In the genomic region with DNA sequence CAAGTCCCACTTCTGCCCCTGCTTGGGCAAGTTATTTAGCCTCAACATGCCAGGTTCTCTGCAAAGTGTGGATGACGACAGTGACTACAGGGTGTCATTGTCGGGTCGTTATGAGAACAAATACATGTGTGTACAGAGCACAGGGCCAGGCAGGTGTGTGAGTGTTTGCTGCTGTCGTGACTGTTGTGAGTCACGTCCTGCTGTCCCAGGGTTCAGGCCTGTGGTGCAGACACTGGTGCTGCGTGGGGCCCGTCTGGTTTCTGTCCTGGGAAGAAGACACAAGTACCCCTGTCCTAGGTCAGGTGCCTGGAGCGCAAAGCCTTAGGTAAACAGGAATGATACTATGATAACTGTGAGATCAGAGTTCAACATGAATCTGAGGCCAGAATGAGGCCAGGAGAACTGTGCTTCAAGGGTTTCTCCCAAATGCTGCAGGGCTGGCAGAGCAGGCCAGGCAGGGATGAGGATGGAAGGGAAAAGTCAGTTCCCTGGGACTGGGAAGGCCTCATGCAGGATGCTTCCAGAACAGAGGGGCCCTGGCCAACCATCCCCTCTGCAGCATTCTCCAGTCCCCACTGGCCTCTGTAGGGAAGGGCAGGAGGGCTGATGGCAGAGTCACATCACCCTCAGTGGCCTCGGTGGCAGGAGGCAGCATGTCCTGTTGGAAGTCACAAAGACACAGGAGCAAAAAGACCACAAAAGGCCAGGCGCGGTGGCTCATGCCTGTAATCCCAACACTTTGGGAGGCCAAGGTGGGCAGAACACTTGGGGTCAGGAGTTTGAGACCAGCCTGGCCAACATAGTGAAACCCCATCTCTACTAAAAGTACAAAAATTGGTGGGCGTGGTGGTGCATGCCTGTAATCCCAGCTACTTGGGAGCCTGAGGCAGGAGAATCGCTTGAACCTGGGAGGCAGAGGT, we compare ENCODE assay signal across 1 cellular context.
TF ChIP-seq lines count a peak whose summit lies in the region.

No MANE protein-coding gene starts in this region.

TF ChIP-seq in HepG2, 621 proteins besides CTCF, POLR2A, EP300 and RAD21 (continued from another document and continues in another):
- TF ChIP-seq, protein P1, sequence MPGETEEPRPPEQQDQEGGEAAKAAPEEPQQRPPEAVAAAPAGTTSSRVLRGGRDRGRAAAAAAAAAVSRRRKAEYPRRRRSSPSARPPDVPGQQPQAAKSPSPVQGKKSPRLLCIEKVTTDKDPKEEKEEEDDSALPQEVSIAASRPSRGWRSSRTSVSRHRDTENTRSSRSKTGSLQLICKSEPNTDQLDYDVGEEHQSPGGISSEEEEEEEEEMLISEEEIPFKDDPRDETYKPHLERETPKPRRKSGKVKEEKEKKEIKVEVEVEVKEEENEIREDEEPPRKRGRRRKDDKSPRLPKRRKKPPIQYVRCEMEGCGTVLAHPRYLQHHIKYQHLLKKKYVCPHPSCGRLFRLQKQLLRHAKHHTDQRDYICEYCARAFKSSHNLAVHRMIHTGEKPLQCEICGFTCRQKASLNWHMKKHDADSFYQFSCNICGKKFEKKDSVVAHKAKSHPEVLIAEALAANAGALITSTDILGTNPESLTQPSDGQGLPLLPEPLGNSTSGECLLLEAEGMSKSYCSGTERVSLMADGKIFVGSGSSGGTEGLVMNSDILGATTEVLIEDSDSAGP (CRISPR knock-in tag; IDR thresholded peaks at IDR 0.05; ENCODE audit: borderline replicate concordance): peak; percentile 61; the same call in 1 of the 2 replicates
- TF ChIP-seq, protein P2, sequence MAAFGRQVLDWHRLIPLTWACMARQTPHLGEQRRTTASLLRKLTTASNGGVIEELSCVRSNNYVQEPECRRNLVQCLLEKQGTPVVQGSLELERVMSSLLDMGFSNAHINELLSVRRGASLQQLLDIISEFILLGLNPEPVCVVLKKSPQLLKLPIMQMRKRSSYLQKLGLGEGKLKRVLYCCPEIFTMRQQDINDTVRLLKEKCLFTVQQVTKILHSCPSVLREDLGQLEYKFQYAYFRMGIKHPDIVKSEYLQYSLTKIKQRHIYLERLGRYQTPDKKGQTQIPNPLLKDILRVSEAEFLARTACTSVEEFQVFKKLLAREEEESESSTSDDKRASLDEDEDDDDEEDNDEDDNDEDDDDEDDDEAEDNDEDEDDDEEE (CRISPR knock-in tag; IDR thresholded peaks at IDR 0.05): 0 out of 2 replicates have a peak, but pooled peaks have one; percentile 46
- TF ChIP-seq XBP1 (CRISPR knock-in tag; IDR thresholded peaks at IDR 0.05) (no peak), FOXK2 (IDR thresholded peaks at IDR 0.05) (peak; percentile 75; the same call in 1 of the 2 replicates), AKAP8 (CRISPR knock-in tag; IDR thresholded peaks at IDR 0.05) (0 out of 2 replicates have a peak, but pooled peaks have one; percentile 76), TGIF2 (CRISPR knock-in tag; IDR thresholded peaks at IDR 0.05) (peak; percentile 32; the same call in 1 of the 2 replicates), NPAS2 (CRISPR knock-in tag; IDR thresholded peaks at IDR 0.05; ENCODE audit: borderline replicate concordance) (no peak), ZNF335 (CRISPR knock-in tag; IDR thresholded peaks at IDR 0.05) (0 out of 2 replicates have a peak, but pooled peaks have one; percentile 32), ZFP90 (CRISPR knock-in tag; IDR thresholded peaks at IDR 0.05; ENCODE audit: borderline replicate concordance) (0 out of 2 replicates have a peak, but pooled peaks have one; percentile 59), HMGA1 (CRISPR knock-in tag; conservative IDR thresholded peaks at IDR 0.05) (no peak), ZEB1 (IDR thresholded peaks at IDR 0.05; ENCODE audit: insufficient replicate concordance, low read depth) (peak; percentile 44), ZNF792 (CRISPR knock-in tag; IDR thresholded peaks at IDR 0.05) (peak; percentile 82; the same call in 1 of the 2 replicates), ZFP1 (CRISPR knock-in tag; IDR thresholded peaks at IDR 0.05) (peak; percentile 58; the same call in 1 of the 2 replicates), HOXA7 (CRISPR knock-in tag; IDR thresholded peaks at IDR 0.05) (no peak), CREM (IDR thresholded peaks at IDR 0.05) (peak; percentile 65; the same call in 1 of the 2 replicates), CREM (CRISPR knock-in tag; IDR thresholded peaks at IDR 0.05) (no peak), SMARCE1 (IDR thresholded peaks at IDR 0.05; ENCODE audit: borderline replicate concordance) (no peak), SOX6 (IDR thresholded peaks at IDR 0.05) (no peak), SOX6 (CRISPR knock-in tag; IDR thresholded peaks at IDR 0.05) (peak; percentile 88), NRL (CRISPR knock-in tag; IDR thresholded peaks at IDR 0.05; ENCODE audit: borderline replicate concordance) (peak; percentile 74; the same call in 1 of the 2 replicates), NR2F2 (IDR thresholded peaks at IDR 0.05; ENCODE audit: borderline replicate concordance, low read depth) (peak; percentile 77; the same call in 1 of the 2 replicates), ZNF101 (CRISPR knock-in tag; IDR thresholded peaks at IDR 0.05; ENCODE audit: borderline replicate concordance, low read depth) (no peak), ZNF776 (CRISPR knock-in tag; IDR thresholded peaks at IDR 0.05) (no peak), BORCS8-MEF2B (CRISPR knock-in tag; IDR thresholded peaks at IDR 0.05) (peak; percentile 75), NCOA5 (CRISPR knock-in tag; IDR thresholded peaks at IDR 0.05) (no peak)
- TF ChIP-seq, protein P3, sequence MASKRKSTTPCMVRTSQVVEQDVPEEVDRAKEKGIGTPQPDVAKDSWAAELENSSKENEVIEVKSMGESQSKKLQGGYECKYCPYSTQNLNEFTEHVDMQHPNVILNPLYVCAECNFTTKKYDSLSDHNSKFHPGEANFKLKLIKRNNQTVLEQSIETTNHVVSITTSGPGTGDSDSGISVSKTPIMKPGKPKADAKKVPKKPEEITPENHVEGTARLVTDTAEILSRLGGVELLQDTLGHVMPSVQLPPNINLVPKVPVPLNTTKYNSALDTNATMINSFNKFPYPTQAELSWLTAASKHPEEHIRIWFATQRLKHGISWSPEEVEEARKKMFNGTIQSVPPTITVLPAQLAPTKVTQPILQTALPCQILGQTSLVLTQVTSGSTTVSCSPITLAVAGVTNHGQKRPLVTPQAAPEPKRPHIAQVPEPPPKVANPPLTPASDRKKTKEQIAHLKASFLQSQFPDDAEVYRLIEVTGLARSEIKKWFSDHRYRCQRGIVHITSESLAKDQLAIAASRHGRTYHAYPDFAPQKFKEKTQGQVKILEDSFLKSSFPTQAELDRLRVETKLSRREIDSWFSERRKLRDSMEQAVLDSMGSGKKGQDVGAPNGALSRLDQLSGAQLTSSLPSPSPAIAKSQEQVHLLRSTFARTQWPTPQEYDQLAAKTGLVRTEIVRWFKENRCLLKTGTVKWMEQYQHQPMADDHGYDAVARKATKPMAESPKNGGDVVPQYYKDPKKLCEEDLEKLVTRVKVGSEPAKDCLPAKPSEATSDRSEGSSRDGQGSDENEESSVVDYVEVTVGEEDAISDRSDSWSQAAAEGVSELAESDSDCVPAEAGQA (IDR thresholded peaks at IDR 0.05; ENCODE audit: low read depth): peak; percentile 63; the same call in 1 of the 2 replicates
- TF ChIP-seq, protein P3 (CRISPR knock-in tag; IDR thresholded peaks at IDR 0.05; ENCODE audit: borderline replicate concordance): no peak
- TF ChIP-seq, protein P4, sequence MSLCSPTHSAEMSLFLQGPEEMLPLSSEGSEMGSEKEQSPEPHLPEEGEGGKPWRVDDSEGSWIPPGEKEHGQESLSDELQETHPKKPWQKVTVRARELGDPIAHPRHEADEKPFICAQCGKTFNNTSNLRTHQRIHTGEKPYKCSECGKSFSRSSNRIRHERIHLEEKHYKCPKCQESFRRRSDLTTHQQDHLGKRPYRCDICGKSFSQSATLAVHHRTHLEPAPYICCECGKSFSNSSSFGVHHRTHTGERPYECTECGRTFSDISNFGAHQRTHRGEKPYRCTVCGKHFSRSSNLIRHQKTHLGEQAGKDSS (CRISPR knock-in tag; IDR thresholded peaks at IDR 0.05; ENCODE audit: borderline replicate concordance, low read depth): peak; percentile 98
- TF ChIP-seq, protein P5, sequence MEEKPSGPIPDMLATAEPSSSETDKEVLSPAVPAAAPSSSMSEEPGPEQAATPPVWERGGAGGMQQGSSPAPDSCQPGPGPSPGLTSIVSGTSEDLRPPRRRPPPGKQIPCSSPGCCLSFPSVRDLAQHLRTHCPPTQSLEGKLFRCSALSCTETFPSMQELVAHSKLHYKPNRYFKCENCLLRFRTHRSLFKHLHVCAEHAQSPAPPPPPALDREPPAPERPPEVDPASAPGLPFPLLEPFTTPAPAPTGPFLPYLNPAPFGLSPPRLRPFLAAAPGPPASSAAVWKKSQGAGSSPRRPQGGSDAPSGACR (CRISPR knock-in tag; IDR thresholded peaks at IDR 0.05): 0 out of 2 replicates have a peak, but pooled peaks have one; percentile 25
- TF ChIP-seq, protein P6, sequence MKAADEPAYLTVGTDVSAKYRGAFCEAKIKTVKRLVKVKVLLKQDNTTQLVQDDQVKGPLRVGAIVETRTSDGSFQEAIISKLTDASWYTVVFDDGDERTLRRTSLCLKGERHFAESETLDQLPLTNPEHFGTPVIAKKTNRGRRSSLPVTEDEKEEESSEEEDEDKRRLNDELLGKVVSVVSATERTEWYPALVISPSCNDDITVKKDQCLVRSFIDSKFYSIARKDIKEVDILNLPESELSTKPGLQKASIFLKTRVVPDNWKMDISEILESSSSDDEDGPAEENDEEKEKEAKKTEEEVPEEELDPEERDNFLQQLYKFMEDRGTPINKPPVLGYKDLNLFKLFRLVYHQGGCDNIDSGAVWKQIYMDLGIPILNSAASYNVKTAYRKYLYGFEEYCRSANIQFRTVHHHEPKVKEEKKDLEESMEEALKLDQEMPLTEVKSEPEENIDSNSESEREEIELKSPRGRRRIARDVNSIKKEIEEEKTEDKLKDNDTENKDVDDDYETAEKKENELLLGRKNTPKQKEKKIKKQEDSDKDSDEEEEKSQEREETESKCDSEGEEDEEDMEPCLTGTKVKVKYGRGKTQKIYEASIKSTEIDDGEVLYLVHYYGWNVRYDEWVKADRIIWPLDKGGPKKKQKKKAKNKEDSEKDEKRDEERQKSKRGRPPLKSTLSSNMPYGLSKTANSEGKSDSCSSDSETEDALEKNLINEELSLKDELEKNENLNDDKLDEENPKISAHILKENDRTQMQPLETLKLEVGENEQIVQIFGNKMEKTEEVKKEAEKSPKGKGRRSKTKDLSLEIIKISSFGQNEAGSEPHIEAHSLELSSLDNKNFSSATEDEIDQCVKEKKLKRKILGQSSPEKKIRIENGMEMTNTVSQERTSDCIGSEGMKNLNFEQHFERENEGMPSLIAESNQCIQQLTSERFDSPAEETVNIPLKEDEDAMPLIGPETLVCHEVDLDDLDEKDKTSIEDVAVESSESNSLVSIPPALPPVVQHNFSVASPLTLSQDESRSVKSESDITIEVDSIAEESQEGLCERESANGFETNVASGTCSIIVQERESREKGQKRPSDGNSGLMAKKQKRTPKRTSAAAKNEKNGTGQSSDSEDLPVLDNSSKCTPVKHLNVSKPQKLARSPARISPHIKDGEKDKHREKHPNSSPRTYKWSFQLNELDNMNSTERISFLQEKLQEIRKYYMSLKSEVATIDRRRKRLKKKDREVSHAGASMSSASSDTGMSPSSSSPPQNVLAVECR (CRISPR knock-in tag; IDR thresholded peaks at IDR 0.05; ENCODE audit: borderline replicate concordance): peak; percentile 57; the same call in 1 of the 2 replicates
- TF ChIP-seq, protein P7, sequence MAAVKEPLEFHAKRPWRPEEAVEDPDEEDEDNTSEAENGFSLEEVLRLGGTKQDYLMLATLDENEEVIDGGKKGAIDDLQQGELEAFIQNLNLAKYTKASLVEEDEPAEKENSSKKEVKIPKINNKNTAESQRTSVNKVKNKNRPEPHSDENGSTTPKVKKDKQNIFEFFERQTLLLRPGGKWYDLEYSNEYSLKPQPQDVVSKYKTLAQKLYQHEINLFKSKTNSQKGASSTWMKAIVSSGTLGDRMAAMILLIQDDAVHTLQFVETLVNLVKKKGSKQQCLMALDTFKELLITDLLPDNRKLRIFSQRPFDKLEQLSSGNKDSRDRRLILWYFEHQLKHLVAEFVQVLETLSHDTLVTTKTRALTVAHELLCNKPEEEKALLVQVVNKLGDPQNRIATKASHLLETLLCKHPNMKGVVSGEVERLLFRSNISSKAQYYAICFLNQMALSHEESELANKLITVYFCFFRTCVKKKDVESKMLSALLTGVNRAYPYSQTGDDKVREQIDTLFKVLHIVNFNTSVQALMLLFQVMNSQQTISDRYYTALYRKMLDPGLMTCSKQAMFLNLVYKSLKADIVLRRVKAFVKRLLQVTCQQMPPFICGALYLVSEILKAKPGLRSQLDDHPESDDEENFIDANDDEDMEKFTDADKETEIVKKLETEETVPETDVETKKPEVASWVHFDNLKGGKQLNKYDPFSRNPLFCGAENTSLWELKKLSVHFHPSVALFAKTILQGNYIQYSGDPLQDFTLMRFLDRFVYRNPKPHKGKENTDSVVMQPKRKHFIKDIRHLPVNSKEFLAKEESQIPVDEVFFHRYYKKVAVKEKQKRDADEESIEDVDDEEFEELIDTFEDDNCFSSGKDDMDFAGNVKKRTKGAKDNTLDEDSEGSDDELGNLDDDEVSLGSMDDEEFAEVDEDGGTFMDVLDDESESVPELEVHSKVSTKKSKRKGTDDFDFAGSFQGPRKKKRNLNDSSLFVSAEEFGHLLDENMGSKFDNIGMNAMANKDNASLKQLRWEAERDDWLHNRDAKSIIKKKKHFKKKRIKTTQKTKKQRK (IDR thresholded peaks at IDR 0.05; ENCODE audit: low read length): no peak
- TF ChIP-seq, protein P8, sequence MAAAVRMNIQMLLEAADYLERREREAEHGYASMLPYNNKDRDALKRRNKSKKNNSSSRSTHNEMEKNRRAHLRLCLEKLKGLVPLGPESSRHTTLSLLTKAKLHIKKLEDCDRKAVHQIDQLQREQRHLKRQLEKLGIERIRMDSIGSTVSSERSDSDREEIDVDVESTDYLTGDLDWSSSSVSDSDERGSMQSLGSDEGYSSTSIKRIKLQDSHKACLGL (CRISPR knock-in tag; IDR thresholded peaks at IDR 0.05): no peak
- TF ChIP-seq, protein P9, sequence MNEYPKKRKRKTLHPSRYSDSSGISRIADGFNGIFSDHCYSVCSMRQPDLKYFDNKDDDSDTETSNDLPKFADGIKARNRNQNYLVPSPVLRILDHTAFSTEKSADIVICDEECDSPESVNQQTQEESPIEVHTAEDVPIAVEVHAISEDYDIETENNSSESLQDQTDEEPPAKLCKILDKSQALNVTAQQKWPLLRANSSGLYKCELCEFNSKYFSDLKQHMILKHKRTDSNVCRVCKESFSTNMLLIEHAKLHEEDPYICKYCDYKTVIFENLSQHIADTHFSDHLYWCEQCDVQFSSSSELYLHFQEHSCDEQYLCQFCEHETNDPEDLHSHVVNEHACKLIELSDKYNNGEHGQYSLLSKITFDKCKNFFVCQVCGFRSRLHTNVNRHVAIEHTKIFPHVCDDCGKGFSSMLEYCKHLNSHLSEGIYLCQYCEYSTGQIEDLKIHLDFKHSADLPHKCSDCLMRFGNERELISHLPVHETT (CRISPR knock-in tag; conservative IDR thresholded peaks at IDR 0.05): peak; percentile 52; the same call in 1 of the 2 replicates
